In genomic region chr4:38967260-38968095, GRCh38 we compare ENCODE assay signal across 1 cellular context.
TF ChIP-seq lines count a peak whose summit lies in the region.

No MANE protein-coding gene starts in this region.

TF ChIP-seq in K562, 482 proteins besides CTCF, POLR2A, EP300 and RAD21 (continued from another document and continues in another):
- TF ChIP-seq MGA (IDR thresholded peaks at IDR 0.05) (no peak), TOE1 (IDR thresholded peaks at IDR 0.05; ENCODE audit: borderline replicate concordance) (no peak), TOE1 (CRISPR knock-in tag; IDR thresholded peaks at IDR 0.05; ENCODE audit: borderline replicate concordance, low read depth) (no peak), ARID3A (IDR thresholded peaks at IDR 0.05; ENCODE audit: borderline replicate concordance, low read depth, low read length) (no peak), NFRKB (IDR thresholded peaks at IDR 0.05; ENCODE audit: low read depth) (peak; percentile 52; the same call in 1 of the 2 replicates), BCLAF1 (IDR thresholded peaks at IDR 0.05; ENCODE audit: borderline replicate concordance in 1 of 2, control insufficient read depth in 1 of 2, low read depth in 2 of 2, low read length in 1 of 2) (no peak), ZNF644 (tag; IDR thresholded peaks at IDR 0.05; ENCODE audit: low read depth) (peak; percentile 91), RREB1 (CRISPR knock-in tag; IDR thresholded peaks at IDR 0.05) (no peak), ZZZ3 (IDR thresholded peaks at IDR 0.05) (no peak), SMARCA5 (IDR thresholded peaks at IDR 0.05) (no peak), BCL6 (CRISPR knock-in tag; IDR thresholded peaks at IDR 0.05) (no peak), SFPQ (IDR thresholded peaks at IDR 0.05; ENCODE audit: low read depth, low read length) (no peak), SAFB2 (IDR thresholded peaks at IDR 0.05; ENCODE audit: borderline replicate concordance, low read depth, low read length, severe bottlenecking) (no peak), ZNF316 (IDR thresholded peaks at IDR 0.05) (no peak), ATF2 (CRISPR knock-in tag; IDR thresholded peaks at IDR 0.05) (no peak), STAT6 (CRISPR knock-in tag; IDR thresholded peaks at IDR 0.05) (no peak)
